ENCODE assay signal across 24 cellular contexts in genomic region chr6:111012143-111012452, GRCh38.
"Had no signal": no experiment of that assay in that cellular context is flagged by ENCODE, and none has a peak within 500 bp of the region (broad histone marks: within the 10 kb centered on the region; RNA-seq: fewer than 3 reads in every experiment).

No MANE protein-coding gene starts in this region.

- H3K27ac Mint-ChIP-seq: activated B cell treated with CpG ODN at 0.5 μM for 24 hours; activated CD4-positive, alpha-beta memory T cell treated with anti-CD3 and anti-CD28 coated beads for 36 hours; activated CD8-positive, alpha-beta memory T cell treated with anti-CD3 and anti-CD28 coated beads, Interleukin-2, amount 10 ng/mL, durations not matched to agents 7 days and 5 days; activated CD8-positive, alpha-beta T cell treated with anti-CD3 and anti-CD28 coated beads, Interleukin-2, amount 10 ng/mL, durations not matched to agents 7 days and 5 days; activated naive CD4-positive, alpha-beta T cell treated with anti-CD3 and anti-CD28 coated beads for 36 hours; activated naive CD4-positive, alpha-beta T cell treated with anti-CD3 and anti-CD28 coated beads, Interleukin-2, amount 50 U/mL, for 24 hours; activated naive CD8-positive, alpha-beta T cell treated with anti-CD3 and anti-CD28 coated beads for 36 hours; activated naive CD8-positive, alpha-beta T cell treated with anti-CD3 and anti-CD28 coated beads, Interleukin-2, amount 50 U/mL, for 24 hours; activated T-helper 1 cell treated with anti-CD3 and anti-CD28 coated beads, Interleukin-12 subunit alpha, Interleukin-12 subunit beta, Interleukin-2, Interleukin-4 antibody, amounts not matched to agents 30 ng/mL and 10 ng/mL and 1 ng/mL, durations not matched to agents 14 hours and 24 hours and 36 hours; activated T-helper 2 cell treated with anti-CD3 and anti-CD28 coated beads, Interferon-gamma antibody, Interleukin-2, Interleukin-4, amounts not matched to agents 10 μg/mL and 5 μg/mL and 100 μg/mL, durations not matched to agents 14 hours and 24 hours and 36 hours had no signal

- H3K27me3 Mint-ChIP-seq: activated B cell treated with CpG ODN at 0.5 μM for 24 hours; activated CD4-positive, alpha-beta memory T cell treated with anti-CD3 and anti-CD28 coated beads for 36 hours; activated CD4-positive, alpha-beta T cell treated with anti-CD3 and anti-CD28 coated beads, Interleukin-2, amount 10 ng/mL, durations not matched to agents 24 days and 14 days; activated CD8-positive, alpha-beta memory T cell treated with anti-CD3 and anti-CD28 coated beads, Interleukin-2, amount 10 ng/mL, durations not matched to agents 7 days and 5 days; activated naive CD4-positive, alpha-beta T cell treated with anti-CD3 and anti-CD28 coated beads, Interleukin-2, amount 50 U/mL, for 24 hours; activated naive CD8-positive, alpha-beta T cell treated with anti-CD3 and anti-CD28 coated beads for 36 hours; activated naive CD8-positive, alpha-beta T cell treated with anti-CD3 and anti-CD28 coated beads, Interleukin-2, amount 50 U/mL, for 24 hours had no signal

- H3K27ac ChIP-seq: adrenal gland, epithelial cell of prostate, esophagus squamous epithelium, gastroesophageal sphincter had no signal

- H3K9me3 Mint-ChIP-seq: activated B cell treated with CpG ODN at 0.5 μM for 24 hours; activated CD4-positive, alpha-beta memory T cell treated with anti-CD3 and anti-CD28 coated beads for 36 hours; activated CD4-positive, alpha-beta T cell treated with anti-CD3 and anti-CD28 coated beads, Interleukin-2, amount 10 ng/mL, durations not matched to agents 24 days and 14 days; activated naive CD4-positive, alpha-beta T cell treated with anti-CD3 and anti-CD28 coated beads for 36 hours; activated naive CD4-positive, alpha-beta T cell treated with anti-CD3 and anti-CD28 coated beads, Interleukin-2, amount 50 U/mL, for 24 hours; activated naive CD8-positive, alpha-beta T cell treated with anti-CD3 and anti-CD28 coated beads for 36 hours; activated naive CD8-positive, alpha-beta T cell treated with anti-CD3 and anti-CD28 coated beads, Interleukin-2, amount 50 U/mL, for 24 hours; activated T-helper 1 cell treated with anti-CD3 and anti-CD28 coated beads, Interleukin-12 subunit alpha, Interleukin-12 subunit beta, Interleukin-2, Interleukin-4 antibody, amounts not matched to agents 30 ng/mL and 10 ng/mL and 1 ng/mL, durations not matched to agents 14 hours and 24 hours and 36 hours; activated T-helper 2 cell treated with anti-CD3 and anti-CD28 coated beads, Interferon-gamma antibody, Interleukin-2, Interleukin-4, amounts not matched to agents 10 μg/mL and 5 μg/mL and 100 μg/mL, durations not matched to agents 14 hours and 24 hours and 36 hours had no signal

- DNase-seq: activated B cell treated with CpG ODN at 0.5 μM for 24 hours; activated CD4-positive, alpha-beta memory T cell treated with anti-CD3 and anti-CD28 coated beads for 36 hours; activated CD8-positive, alpha-beta memory T cell treated with anti-CD3 and anti-CD28 coated beads, Interleukin-2, amount 10 ng/mL, durations not matched to agents 7 days and 5 days; activated CD8-positive, alpha-beta memory T cell treated with anti-CD3 and anti-CD28 coated beads, Interleukin-2, amount 50 U/mL, for 4 hours; activated CD8-positive, alpha-beta T cell treated with anti-CD3 and anti-CD28 coated beads, Interleukin-2, amount 10 ng/mL, durations not matched to agents 7 days and 5 days; activated effector memory CD4-positive, alpha-beta T cell treated with anti-CD3 and anti-CD28 coated beads, Interleukin-2, amount 50 U/mL, for 16 hours; activated naive CD4-positive, alpha-beta T cell treated with anti-CD3 and anti-CD28 coated beads for 36 hours; activated naive CD8-positive, alpha-beta T cell treated with anti-CD3 and anti-CD28 coated beads for 36 hours; activated naive CD8-positive, alpha-beta T cell treated with anti-CD3 and anti-CD28 coated beads, Interleukin-2, amount 50 U/mL, for 24 hours; activated T-cell treated with anti-CD3 and anti-CD28 coated beads, Interleukin-2, amount 50 U/mL, for 1 hour; activated T-cell treated with anti-CD3 and anti-CD28 coated beads, Interleukin-2, amount 50 U/mL, for 48 hours; aorta; cortex of kidney; effector CD8-positive, alpha-beta T cell; esophagus squamous epithelium had no signal

- H3K4me3 Mint-ChIP-seq: activated B cell treated with CpG ODN at 0.5 μM for 24 hours; activated CD4-positive, alpha-beta memory T cell treated with anti-CD3 and anti-CD28 coated beads for 36 hours; activated CD4-positive, alpha-beta T cell treated with anti-CD3 and anti-CD28 coated beads, Interleukin-2, amount 10 ng/mL, durations not matched to agents 24 days and 14 days; activated CD8-positive, alpha-beta memory T cell treated with anti-CD3 and anti-CD28 coated beads, Interleukin-2, amount 10 ng/mL, durations not matched to agents 7 days and 5 days; activated CD8-positive, alpha-beta T cell treated with anti-CD3 and anti-CD28 coated beads, Interleukin-2, amount 10 ng/mL, durations not matched to agents 7 days and 5 days; activated naive CD4-positive, alpha-beta T cell treated with anti-CD3 and anti-CD28 coated beads for 36 hours; activated naive CD4-positive, alpha-beta T cell treated with anti-CD3 and anti-CD28 coated beads, Interleukin-2, amount 50 U/mL, for 24 hours; activated naive CD8-positive, alpha-beta T cell treated with anti-CD3 and anti-CD28 coated beads for 36 hours; activated naive CD8-positive, alpha-beta T cell treated with anti-CD3 and anti-CD28 coated beads, Interleukin-2, amount 50 U/mL, for 24 hours; activated T-helper 1 cell treated with anti-CD3 and anti-CD28 coated beads, Interleukin-12 subunit alpha, Interleukin-12 subunit beta, Interleukin-2, Interleukin-4 antibody, amounts not matched to agents 30 ng/mL and 10 ng/mL and 1 ng/mL, durations not matched to agents 14 hours and 24 hours and 36 hours had no signal

- FAIRE-seq: colon, endothelial cell of umbilical vein had no signal
